8 cellular contexts compared by ENCODE assay signal in the genomic region with DNA sequence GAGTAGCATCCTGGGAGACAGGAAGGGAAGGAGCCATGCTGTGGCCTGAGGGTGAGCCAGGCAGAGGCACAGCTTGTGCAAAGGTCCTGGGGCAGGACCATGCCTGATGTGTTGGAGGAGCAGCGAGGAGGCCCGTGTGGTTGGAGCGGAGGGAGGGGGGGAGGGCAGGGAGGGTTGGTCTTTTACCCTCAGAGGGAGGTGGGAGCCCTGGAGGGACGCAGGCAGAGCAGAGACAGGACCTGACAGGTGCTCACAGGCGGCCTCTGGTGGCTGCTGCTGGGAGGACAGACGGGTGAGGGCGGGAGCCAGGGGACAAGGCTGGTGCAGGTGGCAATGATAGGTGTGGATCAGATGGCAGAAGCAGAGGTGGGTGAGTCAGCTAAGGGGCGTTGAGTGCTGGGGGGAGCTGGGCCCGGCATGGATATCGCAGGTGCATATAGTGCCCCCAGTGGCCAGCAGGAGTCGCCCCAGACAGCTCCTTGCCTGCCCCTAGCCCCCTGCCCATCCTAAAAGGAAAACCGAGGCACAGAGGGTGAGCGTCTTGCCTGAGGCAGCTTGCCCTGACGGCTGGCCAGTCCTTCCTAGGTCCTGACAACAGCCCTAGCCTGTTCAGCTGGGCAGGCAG.
DNase-seq lines count a peak whose midpoint lies in the region; ATAC-seq, FAIRE-seq and TF ChIP-seq lines count a peak whose summit lies in the region.

No MANE protein-coding gene starts in this region.

- DNase-seq in HTR-8/SVneo (ENCODE audit: insufficient read length, low spot score): peak; percentile 53
- peak; percentile 38 to 74 (median 57) for DNase-seq in T-helper 1 cell
- peak; percentile 59 for DNase-seq in adipocyte (ENCODE audit: low read depth)
- DNase-seq in iPS-NIHi7 (ENCODE audit: extremely low spot score): peak; percentile 88
- peak; percentile 67 to 77 for DNase-seq in stimulated activated CD4-positive, alpha-beta T cell treated with anti-CD3 and anti-CD28 coated beads, Interleukin-4, amount 100 ng/mL, for 4 hours
- DNase-seq in DMS114 treated with DMSO at 0.1 percent for 48 hours (lab: John Stamatoyannopoulos, UW; ENCODE audit: unreplicated experiment): no peak

- FAIRE-seq in HTR-8/SVneo (lab: Jason Lieb, UNC): no peak

- H3K9me3 ChIP-seq in adipocyte (ENCODE audit: control insufficient read depth, low read length): no peaks in the 10 kb centered on the region

- peak; percentile 92 for TF ChIP-seq CTCF in C4-2B (conservative IDR thresholded peaks at IDR 0.05)

- no peak overlapping the region for H3K4me3 ChIP-seq in adipocyte (ENCODE audit: low read length)

- no peak overlapping the region for H3K27ac ChIP-seq in C4-2B

- H3K27me3 ChIP-seq in adipocyte (replicated peaks; ENCODE audit: control insufficient read depth, insufficient read depth, low read length): no peaks in the 10 kb centered on the region

- H3K4me1 ChIP-seq in adipocyte (ENCODE audit: control insufficient read depth, insufficient read depth, low read length): no peaks in the 10 kb centered on the region

- no peak overlapping the region for H3K9ac ChIP-seq in adipocyte (ENCODE audit: low read length)

- ATAC-seq in GM21423 (IDR thresholded peaks at IDR 0.05; ENCODE audit: unreplicated experiment): no peak

- peaks cover 12% of the 10 kb centered on the region for H3K36me3 ChIP-seq in adipocyte (ENCODE audit: control insufficient read depth, insufficient read depth, low read length, severe bottlenecking)
